Comparison of ENCODE assay signal across 14 cellular contexts in the genomic region with DNA sequence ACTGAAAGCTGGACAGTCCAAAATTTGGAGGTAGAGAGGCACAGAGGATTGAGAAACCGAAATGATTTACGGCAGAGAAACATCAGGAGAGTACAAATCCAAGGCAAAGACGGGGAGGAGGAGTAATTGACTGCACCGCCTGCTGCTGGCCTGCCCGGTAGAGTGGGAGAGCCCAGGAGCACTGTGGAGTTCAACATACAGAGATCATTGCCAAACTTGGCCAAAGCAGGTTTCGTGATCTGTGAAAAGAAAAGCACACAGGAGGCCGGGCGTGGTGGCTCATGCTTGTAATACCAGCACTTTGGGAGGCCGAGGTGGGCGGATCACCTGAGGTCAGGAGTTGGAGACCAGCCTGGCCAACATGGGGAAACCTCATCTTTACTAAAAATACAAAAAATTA.
DNase-seq lines count a peak whose midpoint lies in the region; ATAC-seq and TF ChIP-seq lines count a peak whose summit lies in the region.
"Had no signal": no experiment of that assay in that cellular context is flagged by ENCODE, and none has a peak within 500 bp of the region (broad histone marks: within the 10 kb centered on the region; RNA-seq: fewer than 3 reads in every experiment).

No MANE protein-coding gene starts in this region.

- H3K4me3 Mint-ChIP-seq in nephron progenitor cell: no peak overlapping the region
- H3K4me3 Mint-ChIP-seq: CD4-positive, alpha-beta memory T cell had no signal

- H3K4me1 ChIP-seq in KMS-11 (ENCODE audit: low read depth, poor library complexity, severe bottlenecking) (peaks cover 23% of the 10 kb centered on the region), uterus (no peaks in the 10 kb centered on the region)

- H3K36me3 ChIP-seq in KMS-11 (ENCODE audit: insufficient read depth): no peaks in the 10 kb centered on the region
- H3K36me3 ChIP-seq in uterus: no peaks in the 10 kb centered on the region

- no peak for ATAC-seq in GM18498 (IDR thresholded peaks at IDR 0.05; ENCODE audit: unreplicated experiment)

- no peak for TF ChIP-seq POLR2A in uterus (IDR thresholded peaks at IDR 0.05)

- peaks cover 9% of the 10 kb centered on the region for H3K4me1 Mint-ChIP-seq in nephron progenitor cell

- no peak overlapping the region for H3K27ac ChIP-seq in KMS-11
- H3K27ac ChIP-seq in uterus: no peak overlapping the region

- no peak overlapping the region for H2AFZ ChIP-seq in KMS-11 (ENCODE audit: low read depth)

- H3K27me3 Mint-ChIP-seq in nephron progenitor cell (ENCODE audit: low read depth, poor library complexity): peaks cover 19% of the 10 kb centered on the region

- peak overlapping the region; percentile 37; the same call in 1 of the 2 replicates for H3K4me2 ChIP-seq in KMS-11

- H3K4me3 ChIP-seq in KMS-11 (IDR thresholded peaks at IDR 0.05; ENCODE audit: insufficient read depth, low read depth, low read length) (no peak overlapping the region), uterus (no peak overlapping the region)

- intact Hi-C loops in uterus (cut with DNase I; ENCODE audit: low total_unique reads): no loop called here

- H3K36me3 Mint-ChIP-seq in nephron progenitor cell (ENCODE audit: low read depth): no peaks in the 10 kb centered on the region
- H3K36me3 Mint-ChIP-seq: CD4-positive, alpha-beta memory T cell had no signal

- peaks cover 9% of the 10 kb centered on the region for H3K9me3 Mint-ChIP-seq in nephron progenitor cell

- TF ChIP-seq CTCF in KMS-11 (conservative IDR thresholded peaks at IDR 0.05; ENCODE audit: low read depth, low read length): no peak
- no peak for TF ChIP-seq CTCF in nephron progenitor cell (IDR thresholded peaks at IDR 0.05)
- TF ChIP-seq CTCF in uterus (IDR thresholded peaks at IDR 0.05): no peak

- peak overlapping the region; percentile 20 for H3K27ac Mint-ChIP-seq in nephron progenitor cell
- H3K27ac Mint-ChIP-seq: CD4-positive, alpha-beta memory T cell had no signal

- H3K27me3 ChIP-seq in KMS-11 (ENCODE audit: insufficient read depth, low read depth): no peaks in the 10 kb centered on the region
- no peaks in the 10 kb centered on the region for H3K27me3 ChIP-seq in uterus

- no peaks in the 10 kb centered on the region for H4K20me1 ChIP-seq in KMS-11 (ENCODE audit: insufficient read depth)

- no peak for DNase-seq in nephron progenitor cell
- DNase-seq in uterus: peak; percentile 46 to 58
- DNase-seq in NCI-H2107 (lab: John Stamatoyannopoulos, UW): no peak
- DNase-seq in NCI-H345 treated with DMSO at 0.1 percent for 48 hours (lab: John Stamatoyannopoulos, UW; ENCODE audit: unreplicated experiment): no peak
- DNase-seq: C1 segment of cervical spinal cord; Calu3; CD4-positive, alpha-beta memory T cell; COR-L47; DMS53; DMS79 treated with DMSO at 0.1 percent for 48 hours; H7; HCEC 1CT had no signal

- no peaks in the 10 kb centered on the region for H3K9me3 ChIP-seq in uterus

- H3K9ac ChIP-seq in KMS-11: no peak overlapping the region

- no peaks in the 10 kb centered on the region for H3K79me2 ChIP-seq in KMS-11 (ENCODE audit: insufficient read depth, low read depth)

Comparison
In these comparisons a context has a peak if more than half of its experiments do, and no peak if none do; other contexts are left out.
1. DNase-seq: peak in uterus (2 of 2); none in nephron progenitor cell (single experiment), NCI-H2107 (single experiment) and NCI-H345 treated with DMSO at 0.1 percent for 48 hours (single experiment).